Comparison of ENCODE assay signal across 23 cellular contexts in genomic region chr9:85008215-85008614, GRCh38.
"Had no signal": no experiment of that assay in that cellular context is flagged by ENCODE, and none has a peak within 500 bp of the region (broad histone marks: within the 10 kb centered on the region; RNA-seq: fewer than 3 reads in every experiment).

No MANE protein-coding gene starts in this region.

- H3K4me1 Mint-ChIP-seq: immature natural killer cell had no signal

- FAIRE-seq: colon, endothelial cell of umbilical vein, frontal cortex, islet of Langerhans, keratinocyte had no signal

- ATAC-seq: foreskin keratinocyte, gastroesophageal sphincter, heart left ventricle, left cardiac atrium, left lung, left ventricle myocardium superior, lower lobe of right lung had no signal

- H3K79me2 ChIP-seq: hepatocyte had no signal

- H3K36me3 ChIP-seq: esophagus muscularis mucosa, gastroesophageal sphincter, heart left ventricle, left lung, lower lobe of right lung had no signal

- H2AFZ ChIP-seq: hepatocyte had no signal

- H3K36me3 Mint-ChIP-seq: immature natural killer cell had no signal

- H3K4me1 ChIP-seq: esophagus muscularis mucosa, foreskin keratinocyte, gastroesophageal sphincter, heart left ventricle, left lung, lower lobe of right lung had no signal

- H3K27ac ChIP-seq: coronary artery, dorsolateral prefrontal cortex, esophagus muscularis mucosa, foreskin keratinocyte, gastroesophageal sphincter, heart left ventricle, hepatocyte, left lung, lower lobe of right lung had no signal

- H3K9me3 ChIP-seq: esophagus muscularis mucosa, gastroesophageal sphincter, heart left ventricle, left lung, lower lobe of right lung had no signal

- H3K27me3 ChIP-seq: dorsolateral prefrontal cortex, esophagus muscularis mucosa, gastroesophageal sphincter, hepatocyte, left lung had no signal

- H3K4me2 ChIP-seq: hepatocyte had no signal

- H3K27ac Mint-ChIP-seq: immature natural killer cell had no signal

- H3K4me3 Mint-ChIP-seq: immature natural killer cell had no signal

- DNase-seq: dermis blood vessel endothelial cell; dorsolateral prefrontal cortex; effector CD4-positive, alpha-beta T cell; effector memory CD4-positive, alpha-beta T cell; foreskin keratinocyte; heart left ventricle; hypothalamus; immature natural killer cell; left cardiac atrium; left lung; left ventricle myocardium superior; lower lobe of right lung; mesenchymal stem cell; midbrain had no signal

- H3K4me3 ChIP-seq: coronary artery, dorsolateral prefrontal cortex, esophagus muscularis mucosa, gastroesophageal sphincter, heart left ventricle, hepatocyte, left lung, lower lobe of right lung had no signal
